In the genomic region with DNA sequence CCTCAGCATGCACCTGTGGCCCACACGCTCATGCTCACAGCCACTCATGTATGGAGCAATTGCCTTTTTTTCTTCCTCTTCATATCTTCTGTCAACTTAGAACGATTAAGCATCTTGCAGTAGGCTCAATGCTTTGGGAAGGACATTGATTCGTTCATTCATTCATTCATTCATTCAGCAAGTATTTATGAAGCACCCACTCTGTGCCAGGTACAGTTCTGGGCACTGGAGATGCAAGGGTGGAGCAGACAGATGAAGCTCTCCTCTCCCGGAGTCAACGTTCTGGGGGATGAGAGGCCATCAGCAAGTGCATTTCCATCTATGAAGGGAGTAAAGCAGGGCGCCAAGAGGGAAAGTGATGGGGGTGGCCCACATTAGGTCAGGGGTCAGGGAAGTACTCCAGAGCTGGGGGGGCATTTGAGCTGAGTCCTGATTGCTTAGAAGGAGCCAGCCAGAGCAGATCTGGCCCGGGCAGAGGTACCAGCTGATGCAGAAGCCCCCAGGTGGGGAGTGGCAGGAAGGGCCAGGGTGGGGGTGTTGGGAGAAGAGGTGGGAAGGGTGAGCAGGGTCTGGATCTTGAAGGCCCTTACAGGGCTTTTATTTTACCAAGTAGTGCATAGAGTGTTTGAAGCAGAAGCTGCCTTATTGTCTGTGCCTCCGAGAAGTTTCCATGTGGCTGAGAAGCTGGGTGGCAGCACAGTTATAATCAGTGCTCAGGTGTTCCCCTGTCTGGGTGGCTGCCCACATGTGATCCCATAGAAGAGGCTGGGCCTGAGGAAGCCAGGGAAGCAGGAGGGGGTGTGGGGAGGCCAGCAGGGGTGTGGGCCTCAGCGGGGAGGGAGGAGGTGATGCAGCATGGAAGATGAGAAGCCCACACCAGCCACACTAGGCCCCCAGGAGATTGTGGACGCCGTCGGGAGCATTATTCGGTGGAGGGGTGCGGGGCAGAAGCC, we compare ENCODE assay signal across 13 cellular contexts. TPM values are rescaled to one million over a fixed set of nuclear protein-coding genes. Genes with fewer than 3 reads are reported as not detected.
A peak's percentile ranks its signal among the peaks of the same experiment; 100 is the strongest.
DNase-seq lines count a peak whose midpoint lies in the region; ATAC-seq, FAIRE-seq and TF ChIP-seq lines count a peak whose summit lies in the region.
"Had no signal": no experiment of that assay in that cellular context is flagged by ENCODE, and none has a peak within 500 bp of the region (broad histone marks: within the 10 kb centered on the region; RNA-seq: fewer than 3 reads in every experiment).

No MANE protein-coding gene starts in this region.

- H4K91ac ChIP-seq in H9 (ENCODE audit: insufficient read length, low read depth, low read length) = no peak overlapping the region

- DNase-seq in H9 (no peak), GM12878 (ENCODE audit: low read depth, low spot score) (no peak), mesothelial cell of epicardium (ENCODE audit: low spot score in 2 of 2, unreplicated experiment in 2 of 2) (no peak), cerebellar cortex (ENCODE audit: low spot score) (no peak)
- DNase-seq in activated CD4-positive, alpha-beta memory T cell treated with anti-CD3 and anti-CD28 coated beads, Interleukin-2, amount 10 ng/mL, durations not matched to agents 7 days and 5 days = no peak
- DNase-seq: activated CD4-positive, alpha-beta T cell treated with anti-CD3 and anti-CD28 coated beads, Interleukin-2, amount 50 U/mL, for 4 hours; activated naive CD4-positive, alpha-beta T cell treated with anti-CD3 and anti-CD28 coated beads for 36 hours; CD8-positive, alpha-beta T cell; cortex of kidney had no signal

- FAIRE-seq in GM12878 (lab: Jason Lieb, UNC) = no peak

- H3K36me3 Mint-ChIP-seq in H9 (ENCODE audit: insufficient read depth in 1 of 3, low read depth in 3 of 3) (no peaks in the 10 kb centered on the region; a peak in 1 of 7 replicates), mesothelial cell of epicardium (no peaks in the 10 kb centered on the region)
- H3K36me3 Mint-ChIP-seq in activated CD4-positive, alpha-beta memory T cell treated with anti-CD3 and anti-CD28 coated beads, Interleukin-2, amount 10 ng/mL, durations not matched to agents 7 days and 5 days (ENCODE audit: low read depth) = no peaks in the 10 kb centered on the region
- H3K36me3 Mint-ChIP-seq: CD8-positive, alpha-beta T cell had no signal

- H3K36me3 ChIP-seq in GM12878 (ENCODE audit: control insufficient read depth in 2 of 2, insufficient read depth in 2 of 2, low read length in 1 of 2) = no peaks in the 10 kb centered on the region
- H3K36me3 ChIP-seq in stomach smooth muscle (ENCODE audit: control insufficient read depth in 2 of 2, insufficient read depth in 2 of 2, low read length in 2 of 2) = no peaks in the 10 kb centered on the region

- RAD21 ChIA-PET in GM12878 (lab: Charles Lee; ENCODE audit: unreplicated experiment) = no interaction called here

- no peak overlapping the region for H3K56ac ChIP-seq in H9 (ENCODE audit: insufficient read length, low read depth, low read length)

- H3K4me1 Mint-ChIP-seq in H9 (peaks cover 18 to 22% of the 10 kb centered on the region in 2 experiments), mesothelial cell of epicardium (peaks cover 61% of the 10 kb centered on the region)
- H3K4me1 Mint-ChIP-seq in activated CD4-positive, alpha-beta memory T cell treated with anti-CD3 and anti-CD28 coated beads, Interleukin-2, amount 10 ng/mL, durations not matched to agents 7 days and 5 days = no peaks in the 10 kb centered on the region

- intact Hi-C loops in GM12878 (cut with micrococcal nuclease; ENCODE audit: unreplicated experiment) = no loop called here

- H3K9me3 Mint-ChIP-seq in H9 = no peaks in the 10 kb centered on the region
- H3K9me3 Mint-ChIP-seq in mesothelial cell of epicardium = no peaks in the 10 kb centered on the region
- no peaks in the 10 kb centered on the region for H3K9me3 Mint-ChIP-seq in activated CD4-positive, alpha-beta memory T cell treated with anti-CD3 and anti-CD28 coated beads, Interleukin-2, amount 10 ng/mL, durations not matched to agents 7 days and 5 days
- H3K9me3 Mint-ChIP-seq: activated naive CD4-positive, alpha-beta T cell treated with anti-CD3 and anti-CD28 coated beads for 36 hours; CD8-positive, alpha-beta T cell; T-helper 1 cell treated with Interleukin-12 subunit alpha and Interleukin-12 subunit beta and Interleukin-4 antibody, amounts not matched to agents 30 μg/mL and 1 μg/mL, for 36 hours had no signal

- H3K18ac ChIP-seq in H9 (ENCODE audit: insufficient read length, low read depth, low read length) = no peak overlapping the region

- POLR2A ChIA-PET in GM12878 (lab: Charles Lee) = interaction anchor here (1.0 kb wide), 1 partner anchor 16 kb away, joined by 3 read pairs; no protein-coding TSS in a partner anchor
- POLR2A ChIA-PET in activated CD4-positive, alpha-beta memory T cell treated with anti-CD3 and anti-CD28 coated beads, Interleukin-2, amount 10 ng/mL, durations not matched to agents 7 days and 5 days (lab: Charles Lee) = no interaction called here

- in situ Hi-C loops in GM12878 (cut with MboI) = no loop called here

- no peak overlapping the region for H2BK120ac ChIP-seq in H9 (ENCODE audit: low read depth, low read length, poor library complexity, severe bottlenecking)

- TF ChIP-seq CTCF in H9 (conservative IDR thresholded peaks at IDR 0.05) = no peak
- no peak for TF ChIP-seq CTCF in GM12878 (IDR thresholded peaks at IDR 0.05 in 2 of 3, conservative IDR thresholded peaks at IDR 0.05 in 1 of 3; ENCODE audit: control insufficient read depth in 2 of 3, extremely low read depth in 1 of 3, insufficient read depth in 1 of 3, low read depth in 3 of 3, low read length in 3 of 3)
- TF ChIP-seq CTCF in mesothelial cell of epicardium (IDR thresholded peaks at IDR 0.05; ENCODE audit: unreplicated experiment) = no peak

- H4K8ac ChIP-seq in H9 (replicated peaks; ENCODE audit: insufficient read length, low read depth, low read length) = peak overlapping the region; percentile 92

- H3K27ac Mint-ChIP-seq in H9 (peak overlapping the region; percentile 6 to 82 (median 73); a peak in 4 of 7 replicates), mesothelial cell of epicardium (peak overlapping the region; percentile 99)
- H3K27ac Mint-ChIP-seq in activated CD4-positive, alpha-beta memory T cell treated with anti-CD3 and anti-CD28 coated beads, Interleukin-2, amount 10 ng/mL, durations not matched to agents 7 days and 5 days = no peak overlapping the region
- H3K27ac Mint-ChIP-seq: activated naive CD4-positive, alpha-beta T cell treated with anti-CD3 and anti-CD28 coated beads for 36 hours; CD8-positive, alpha-beta T cell; T-helper 1 cell treated with Interleukin-12 subunit alpha and Interleukin-12 subunit beta and Interleukin-4 antibody, amounts not matched to agents 30 μg/mL and 1 μg/mL, for 36 hours had no signal

- 0 out of 2 replicates have a peak overlapping the region, but pooled peaks have one; percentile 61 for H3K14ac ChIP-seq in H9 (ENCODE audit: insufficient read depth, low read length)

- TF ChIP-seq EP300 in GM12878 (IDR thresholded peaks at IDR 0.05; ENCODE audit: borderline replicate concordance in 1 of 2, control insufficient read depth in 1 of 2, low read depth in 2 of 2, low read length in 2 of 2) = no peak

- H3K4me3 Mint-ChIP-seq in H9 (no peak overlapping the region), mesothelial cell of epicardium (peak overlapping the region; percentile 2)
- no peak overlapping the region for H3K4me3 Mint-ChIP-seq in activated CD4-positive, alpha-beta memory T cell treated with anti-CD3 and anti-CD28 coated beads, Interleukin-2, amount 10 ng/mL, durations not matched to agents 7 days and 5 days
- H3K4me3 Mint-ChIP-seq: activated naive CD4-positive, alpha-beta T cell treated with anti-CD3 and anti-CD28 coated beads for 36 hours; CD8-positive, alpha-beta T cell; T-helper 1 cell treated with Interleukin-12 subunit alpha and Interleukin-12 subunit beta and Interleukin-4 antibody, amounts not matched to agents 30 μg/mL and 1 μg/mL, for 36 hours had no signal

- SMC1A ChIA-PET in GM12878 (lab: Charles Lee; ENCODE audit: uncharacterized antibody, unreplicated experiment) = interaction anchor here (0.9 to 1.4 kb wide), 2 partner anchors 45 to 47 kb away, joined by 3 read pairs; no protein-coding TSS in a partner anchor

- no peak overlapping the region for H2BK15ac ChIP-seq in H9 (ENCODE audit: low read depth, low read length)

- H3K79me2 ChIP-seq in H9 (ENCODE audit: insufficient read depth, low read length) (no peaks in the 10 kb centered on the region), GM12878 (ENCODE audit: control insufficient read depth, insufficient read depth, low read length) (no peaks in the 10 kb centered on the region)

- H3K27me3 Mint-ChIP-seq in H9 (ENCODE audit: low read depth) (no peaks in the 10 kb centered on the region; the same call in 1 of the 2 replicates), mesothelial cell of epicardium (ENCODE audit: low read depth) (no peaks in the 10 kb centered on the region)
- peaks cover 4% of the 10 kb centered on the region for H3K27me3 Mint-ChIP-seq in activated CD4-positive, alpha-beta memory T cell treated with anti-CD3 and anti-CD28 coated beads, Interleukin-2, amount 10 ng/mL, durations not matched to agents 7 days and 5 days

- no peak for TF ChIP-seq RAD21 in GM12878 (IDR thresholded peaks at IDR 0.05; ENCODE audit: insufficient read depth, low read depth, low read length)

- H3K4me3 ChIP-seq in GM12878 (no peak overlapping the region), stomach smooth muscle (ENCODE audit: low read length in 2 of 2) (peak overlapping the region in 1 of 2 donors; percentile 47)

- no peak overlapping the region for H3K4ac ChIP-seq in H9 (ENCODE audit: low read depth, low read length)

- no peak overlapping the region for H4K5ac ChIP-seq in H9 (ENCODE audit: insufficient read length, low read depth, low read length)

- no CpG with 5 or more reads among the region's 14 CpGs for WGBS in H9 (ENCODE audit: extremely low coverage, insufficient read length, low lambda C conversion rate)
- 48% methylated on average over 14 of the region's 14 CpGs for WGBS in GM12878 (ENCODE audit: insufficient coverage, insufficient replicate concordance, low lambda C conversion rate, missing lambda C conversion rate)

- peaks cover 8% of the 10 kb centered on the region for H3K23me2 ChIP-seq in H9 (ENCODE audit: insufficient read length, low read depth, low read length, poor library complexity, severe bottlenecking)

- H3K9ac ChIP-seq in H9 (ENCODE audit: extremely low read depth, insufficient read length, low read length) (no peak overlapping the region), GM12878 (ENCODE audit: control insufficient read depth, insufficient read depth, low read length) (no peak overlapping the region), stomach smooth muscle (ENCODE audit: low read length in 2 of 2) (peak overlapping the region in 1 of 2 donors; percentile 19)

- H3K79me1 ChIP-seq in H9 (ENCODE audit: insufficient read depth, low read depth, low read length, poor library complexity, severe bottlenecking) = peaks cover 3% of the 10 kb centered on the region

- H3K27me3 ChIP-seq in H9 (ENCODE audit: insufficient read depth, low read length) (no peaks in the 10 kb centered on the region), GM12878 (replicated peaks in 1 of 2; ENCODE audit: control insufficient read depth in 2 of 2, insufficient read depth in 2 of 2, low read length in 1 of 2) (no peaks in the 10 kb centered on the region), stomach smooth muscle (ENCODE audit: control insufficient read depth in 1 of 2, insufficient read depth in 2 of 2, low read length in 2 of 2) (no peaks in the 10 kb centered on the region)

- CTCF ChIA-PET in GM12878 (lab: Yijun Ruan, JAX) = interaction anchor here (0.6 to 1.4 kb wide), 3 partner anchors 17 to 48 kb away, joined by 3 to 4 read pairs (median 4); no protein-coding TSS in a partner anchor
- CTCF ChIA-PET in activated CD4-positive, alpha-beta memory T cell treated with anti-CD3 and anti-CD28 coated beads, Interleukin-2, amount 10 ng/mL, durations not matched to agents 7 days and 5 days (lab: Charles Lee) = interaction anchor here (1.6 kb wide), 1 partner anchor 104 kb away, joined by 4 read pairs; no protein-coding TSS in a partner anchor

- H4K20me1 ChIP-seq in H9 (ENCODE audit: control insufficient read depth, insufficient read depth, insufficient read length) (no peaks in the 10 kb centered on the region), GM12878 (ENCODE audit: control insufficient read depth, insufficient read depth) (no peaks in the 10 kb centered on the region)

- no peak overlapping the region for H3K27ac ChIP-seq in H9 (ENCODE audit: insufficient read length, low read depth, low read length)
- no peak overlapping the region for H3K27ac ChIP-seq in GM12878 (ENCODE audit: control insufficient read depth, insufficient read depth)
- H3K27ac ChIP-seq in stomach smooth muscle (ENCODE audit: low read length) = peak overlapping the region; percentile 76

- H3T11ph ChIP-seq in H9 (ENCODE audit: low read length) = no peak overlapping the region

- H2BK12ac ChIP-seq in H9 (ENCODE audit: insufficient read length, low read depth, low read length) = no peak overlapping the region

- H2BK5ac ChIP-seq in H9 (ENCODE audit: insufficient read length, low read length) = peak overlapping the region; percentile 35

- no TSS peak for BruUV-seq in GM12878 (replicated peaks; lab: Mats Ljungman, UMichigan)

- no peaks in the 10 kb centered on the region for H3K9me3 ChIP-seq in H9 (ENCODE audit: control insufficient read depth, low read depth, low read length)
- H3K9me3 ChIP-seq in GM12878 (replicated peaks; ENCODE audit: control insufficient read depth, insufficient read depth, low read length) = no peaks in the 10 kb centered on the region
- no peaks in the 10 kb centered on the region for H3K9me3 ChIP-seq in stomach smooth muscle (ENCODE audit: control insufficient read depth in 2 of 2, low read length in 2 of 2)

- H2AK5ac ChIP-seq in H9 (ENCODE audit: insufficient read length, low read length) = no peak overlapping the region

- no peak overlapping the region for H3K23ac ChIP-seq in H9 (ENCODE audit: insufficient read length, low read depth, low read length)

- ATAC-seq in GM12878 (no peak), GM18868 (IDR thresholded peaks at IDR 0.05; ENCODE audit: unreplicated experiment) (no peak), GM21529 (IDR thresholded peaks at IDR 0.05; ENCODE audit: unreplicated experiment) (no peak)
- ATAC-seq: CD8-positive, alpha-beta T cell had no signal

- H3K4me1 ChIP-seq in H9 (ENCODE audit: insufficient read depth, low read length) (no peaks in the 10 kb centered on the region; the same call in 1 of the 2 replicates), GM12878 (ENCODE audit: control insufficient read depth, insufficient read depth, low read length) (no peaks in the 10 kb centered on the region), stomach smooth muscle (ENCODE audit: control insufficient read depth, insufficient read depth, low read length) (peaks cover 50% of the 10 kb centered on the region)

- H2BK20ac ChIP-seq in H9 (ENCODE audit: low read depth, low read length, poor library complexity, severe bottlenecking) = no peak overlapping the region

- H3K4me2 ChIP-seq in H9 (ENCODE audit: insufficient read depth, insufficient read length, low read length) (no peak overlapping the region), GM12878 (ENCODE audit: control insufficient read depth, insufficient read depth) (no peak overlapping the region)

- TF ChIP-seq POLR2A in GM12878 (IDR thresholded peaks at IDR 0.05; ENCODE audit: low read depth, low read length) = no peak

- H2AFZ ChIP-seq in H9 (ENCODE audit: low read length) (no peak overlapping the region), GM12878 (ENCODE audit: control insufficient read depth, low read depth, low read length) (no peak overlapping the region)

RNA-seq across cellular contexts. Expression of gene CHST3, which starts 36.2 kb away (rescaled TPM):
- total RNA-seq in H9 (2021) (6.0 and 6.1 TPM in 2 replicates), GM12878 (2014; rRNA removed) (0.11 and 0.16 TPM in 2 replicates), GM12878 (2014; rRNA removed; fragmentation: Illumina TruSeq; extraction: Trizol) (0.04 and 0.05 TPM in 2 replicates), GM12878 (2021) (0.13 and 0.15 TPM in 2 replicates), mesothelial cell of epicardium (26.2 to 27.6 TPM (median 26.3 TPM) in 3 replicates)
- 0.81 and 1.5 TPM in 2 replicates for total RNA-seq in GM12878 (2013; cell fraction: nucleolus; rRNA removed)
- polyA plus RNA-seq in GM12878 (2011; ENCODE audit: low read depth) = 0.03 TPM
- polyA plus RNA-seq in GM12878 (2011; rRNA removed) (0.36 and 0.50 TPM in 2 replicates), GM12878 (2014; fragmentation: Illumina TruSeq; extraction: Trizol) (0.03 TPM in 1 of 2 replicates, not detected in the other), GM12878 (2014; fragmentation: Nextera tagmentation; extraction: Ambion mirVana) (under 1 TPM in 1 of 2 experiments, not detected in 1; 0.04 TPM), GM12878 (2014; rRNA removed) (0.06 TPM in 2 replicates), GM12878 (2016; fragmentation: Nextera tagmentation; extraction: Ambion mirVana) (under 1 TPM in 1 of 2 experiments, not detected in 1; 0.04 TPM)
- polyA plus RNA-seq in GM12878 (2011; cell fraction: cytosol; rRNA removed) = 0.50 and 0.57 TPM in 2 replicates
- 0.53 and 0.60 TPM in 2 replicates for polyA plus RNA-seq in GM12878 (2011; cell fraction: nucleus; rRNA removed)
- polyA plus RNA-seq in GM12878 (2012) = 0.03 and 0.04 TPM in 2 replicates
- polyA minus RNA-seq in GM12878 (2011; rRNA and poly(A)+ RNA removed) = 0.98 and 1.1 TPM in 2 replicates
- 0.27 and 0.42 TPM in 2 replicates for polyA minus RNA-seq in GM12878 (2011; cell fraction: cytosol; rRNA and poly(A)+ RNA removed)
- 0.36 and 0.48 TPM in 2 replicates for polyA minus RNA-seq in GM12878 (2011; cell fraction: nucleus; rRNA and poly(A)+ RNA removed)
- under 1 TPM; 0.03 to 0.05 TPM for total RNA-seq in activated CD4-positive, alpha-beta memory T cell treated with anti-CD3 and anti-CD28 coated beads, Interleukin-2, amount 10 ng/mL, durations not matched to agents 7 days and 5 days
- total RNA-seq: CD8-positive, alpha-beta T cell had no signal
